ENCODE assay signal across 1 cellular context in the genomic region with DNA sequence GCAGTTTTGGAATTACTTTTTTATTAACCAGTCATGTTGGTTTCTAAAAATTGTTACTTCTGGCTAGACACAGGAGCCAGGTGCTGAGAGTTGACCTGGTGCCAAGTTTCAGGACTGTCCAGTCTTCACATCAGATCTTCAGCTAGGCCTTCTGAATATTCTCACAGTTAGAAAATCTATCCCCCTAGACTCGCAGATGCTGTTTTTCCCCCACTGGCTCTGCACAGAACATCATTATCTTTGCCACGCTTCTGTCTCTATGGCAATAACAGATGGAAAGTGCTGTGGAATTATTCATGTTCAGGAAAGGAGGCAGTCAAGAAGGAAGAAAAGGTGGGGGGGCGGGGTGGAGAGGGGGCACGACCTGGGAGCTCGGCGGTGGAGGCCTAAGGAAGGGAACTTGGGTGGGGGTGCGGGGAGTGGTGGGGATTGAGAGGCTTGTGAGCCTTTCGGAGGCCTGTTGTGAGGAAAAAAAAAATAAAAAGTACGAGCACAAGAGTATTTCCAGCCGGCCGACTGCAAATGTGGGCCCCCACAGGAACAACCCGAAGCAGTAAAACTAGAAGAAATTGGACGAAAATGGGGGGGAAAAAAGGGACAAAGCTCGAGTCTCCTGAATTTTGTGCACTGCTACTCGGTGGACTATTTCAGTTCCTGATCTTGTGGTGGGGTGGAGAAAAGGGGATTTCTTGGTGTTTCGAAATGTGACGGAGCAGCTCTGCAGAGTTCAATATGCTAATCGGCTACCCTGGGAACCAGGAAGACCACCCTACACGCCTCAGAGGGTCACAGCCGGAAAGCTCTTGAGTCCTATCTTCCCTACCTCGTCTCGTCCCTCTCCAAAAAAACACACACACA.
TF ChIP-seq lines count a peak whose summit lies in the region.

No MANE protein-coding gene starts in this region.

TF ChIP-seq in HEK293, 187 proteins besides CTCF, POLR2A, EP300 and RAD21 (continued from another document):
- TF ChIP-seq, protein P1, sequence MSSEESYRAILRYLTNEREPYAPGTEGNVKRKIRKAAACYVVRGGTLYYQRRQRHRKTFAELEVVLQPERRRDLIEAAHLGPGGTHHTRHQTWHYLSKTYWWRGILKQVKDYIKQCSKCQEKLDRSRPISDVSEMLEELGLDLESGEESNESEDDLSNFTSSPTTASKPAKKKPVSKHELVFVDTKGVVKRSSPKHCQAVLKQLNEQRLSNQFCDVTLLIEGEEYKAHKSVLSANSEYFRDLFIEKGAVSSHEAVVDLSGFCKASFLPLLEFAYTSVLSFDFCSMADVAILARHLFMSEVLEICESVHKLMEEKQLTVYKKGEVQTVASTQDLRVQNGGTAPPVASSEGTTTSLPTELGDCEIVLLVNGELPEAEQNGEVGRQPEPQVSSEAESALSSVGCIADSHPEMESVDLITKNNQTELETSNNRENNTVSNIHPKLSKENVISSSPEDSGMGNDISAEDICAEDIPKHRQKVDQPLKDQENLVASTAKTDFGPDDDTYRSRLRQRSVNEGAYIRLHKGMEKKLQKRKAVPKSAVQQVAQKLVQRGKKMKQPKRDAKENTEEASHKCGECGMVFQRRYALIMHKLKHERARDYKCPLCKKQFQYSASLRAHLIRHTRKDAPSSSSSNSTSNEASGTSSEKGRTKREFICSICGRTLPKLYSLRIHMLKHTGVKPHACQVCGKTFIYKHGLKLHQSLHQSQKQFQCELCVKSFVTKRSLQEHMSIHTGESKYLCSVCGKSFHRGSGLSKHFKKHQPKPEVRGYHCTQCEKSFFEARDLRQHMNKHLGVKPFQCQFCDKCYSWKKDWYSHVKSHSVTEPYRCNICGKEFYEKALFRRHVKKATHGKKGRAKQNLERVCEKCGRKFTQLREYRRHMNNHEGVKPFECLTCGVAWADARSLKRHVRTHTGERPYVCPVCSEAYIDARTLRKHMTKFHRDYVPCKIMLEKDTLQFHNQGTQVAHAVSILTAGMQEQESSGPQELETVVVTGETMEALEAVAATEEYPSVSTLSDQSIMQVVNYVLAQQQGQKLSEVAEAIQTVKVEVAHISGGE (tag by site-specific recombination; conservative IDR thresholded peaks at IDR 0.05; ENCODE audit: low read depth) = 0 out of 2 replicates have a peak, but pooled peaks have one; percentile 6
- peak; percentile 65; the same call in 1 of the 2 replicates for TF ChIP-seq SP7 (tag by site-specific recombination; IDR thresholded peaks at IDR 0.05)
- TF ChIP-seq MZF1 (tag by site-specific recombination; IDR thresholded peaks at IDR 0.05; ENCODE audit: borderline replicate concordance) = peak; percentile 82; the same call in 1 of the 2 replicates
- no peak for TF ChIP-seq ZNF391 (tag by site-specific recombination; IDR thresholded peaks at IDR 0.05; ENCODE audit: borderline replicate concordance, low read depth)
- 0 out of 2 replicates have a peak, but pooled peaks have one; percentile 37 for TF ChIP-seq ZFP37 (tag by site-specific recombination; IDR thresholded peaks at IDR 0.05)
